ENCODE assay signal across 18 cellular contexts in the genomic region with DNA sequence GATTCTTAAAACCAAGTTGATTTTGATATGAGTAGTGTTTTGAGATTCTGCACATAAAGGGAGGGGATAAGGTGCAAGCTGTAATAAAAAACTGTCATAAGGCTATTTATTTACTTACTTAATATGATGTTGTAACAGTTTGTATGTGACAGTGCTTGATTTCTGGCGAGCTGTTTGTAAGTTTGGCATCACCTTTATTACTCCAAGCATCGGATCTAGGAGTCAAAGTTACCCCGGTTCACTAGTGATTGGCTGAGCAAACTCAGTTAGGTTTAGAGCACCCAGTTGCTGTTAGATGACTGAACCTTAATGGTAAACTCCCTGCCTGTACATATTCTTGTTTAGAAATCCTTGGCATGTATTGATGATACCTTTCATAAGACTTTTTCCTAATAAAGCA. TPM values are rescaled to one million over a fixed set of nuclear protein-coding genes. Genes with fewer than 3 reads are reported as not detected.
DNase-seq lines count a peak whose midpoint lies in the region; ATAC-seq and TF ChIP-seq lines count a peak whose summit lies in the region.
"Had no signal": no experiment of that assay in that cellular context is flagged by ENCODE, and none has a peak within 500 bp of the region (broad histone marks: within the 10 kb centered on the region; RNA-seq: fewer than 3 reads in every experiment).

No MANE protein-coding gene starts in this region.

- peaks cover 17% of the 10 kb centered on the region for H3K36me3 Mint-ChIP-seq in activated naive CD4-positive, alpha-beta T cell treated with anti-CD3 and anti-CD28 coated beads, Interleukin-2, amount 50 U/mL, for 24 hours

- H3K9me3 ChIP-seq in right lobe of liver: no peaks in the 10 kb centered on the region
- H3K9me3 ChIP-seq: BLaER1, HAP-1 had no signal

- no peak overlapping the region for H3K4me3 Mint-ChIP-seq in activated naive CD4-positive, alpha-beta T cell treated with anti-CD3 and anti-CD28 coated beads, Interleukin-2, amount 50 U/mL, for 24 hours
- H3K4me3 Mint-ChIP-seq: B cell; CD4-positive, CD25-positive, alpha-beta regulatory T cell; CD8-positive, alpha-beta T cell; HFFc6 had no signal

- H3K9me3 Mint-ChIP-seq in activated naive CD4-positive, alpha-beta T cell treated with anti-CD3 and anti-CD28 coated beads, Interleukin-2, amount 50 U/mL, for 24 hours: no peaks in the 10 kb centered on the region
- H3K9me3 Mint-ChIP-seq: CD4-positive, CD25-positive, alpha-beta regulatory T cell; CD8-positive, alpha-beta T cell; HFFc6 had no signal

- peak overlapping the region in 2 of 3 donors; percentile 51 to 54 for H3K4me3 ChIP-seq in right lobe of liver
- H3K4me3 ChIP-seq: BLaER1, HAP-1 had no signal

- no peak for TF ChIP-seq POLR2A in right lobe of liver (IDR thresholded peaks at IDR 0.05)

- intact Hi-C loops in right lobe of liver (cut with DNase I): no loop called here

- ATAC-seq in left lobe of liver (peak; percentile 65), right lobe of liver (peak; percentile 52 to 72 (median 62))
- ATAC-seq: CD8-positive, alpha-beta T cell had no signal

- WGBS in right lobe of liver (ENCODE audit: insufficient coverage, low coverage, low lambda C conversion rate, missing lambda C conversion rate): 33% methylated on average over 3 of the region's 3 CpGs

- H3K27me3 ChIP-seq in right lobe of liver: no peaks in the 10 kb centered on the region
- H3K27me3 ChIP-seq: BLaER1 had no signal

- peak overlapping the region; percentile 53 for H3K27ac Mint-ChIP-seq in activated naive CD4-positive, alpha-beta T cell treated with anti-CD3 and anti-CD28 coated beads, Interleukin-2, amount 50 U/mL, for 24 hours
- H3K27ac Mint-ChIP-seq: B cell; CD4-positive, CD25-positive, alpha-beta regulatory T cell; CD8-positive, alpha-beta T cell; HFFc6 had no signal

- H3K27ac ChIP-seq in right lobe of liver: peak overlapping the region; percentile 13 to 72 (median 51)
- H3K27ac ChIP-seq: BLaER1, C4-2B had no signal

- peaks cover 0 to 17% (median 10%) of the 10 kb centered on the region in 4 donors for H3K36me3 ChIP-seq in right lobe of liver

- H3K4me1 ChIP-seq in right lobe of liver: peaks cover 0 to 40% (median 14%) of the 10 kb centered on the region in 4 donors
- H3K4me1 ChIP-seq: HAP-1 had no signal

- no peak for DNase-seq in activated naive CD4-positive, alpha-beta T cell (lab: John Stamatoyannopoulos, UW)
- no peak for DNase-seq in left lobe of liver (ENCODE audit: low spot score)
- DNase-seq in right lobe of liver: no peak
- DNase-seq in AG08395 (ENCODE audit: low spot score): no peak
- no peak for DNase-seq in NCI-H446 (lab: John Stamatoyannopoulos, UW)
- DNase-seq: 8988T; CD4-positive, CD25-positive, alpha-beta regulatory T cell; CD8-positive, alpha-beta T cell; DMS53; DMS79 treated with DMSO at 0.1 percent for 48 hours; GF-D8; GOT3; HFFc6 had no signal

- no peaks in the 10 kb centered on the region for H3K27me3 Mint-ChIP-seq in activated naive CD4-positive, alpha-beta T cell treated with anti-CD3 and anti-CD28 coated beads, Interleukin-2, amount 50 U/mL, for 24 hours
- H3K27me3 Mint-ChIP-seq: B cell; CD4-positive, CD25-positive, alpha-beta regulatory T cell had no signal

- no peak for TF ChIP-seq CTCF in right lobe of liver (IDR thresholded peaks at IDR 0.05)

- peaks cover 58% of the 10 kb centered on the region for H3K4me1 Mint-ChIP-seq in activated naive CD4-positive, alpha-beta T cell treated with anti-CD3 and anti-CD28 coated beads, Interleukin-2, amount 50 U/mL, for 24 hours

RNA-seq across cellular contexts. Expression of a gene that starts 16.1 kb away (rescaled TPM):
- 23.9 TPM for total RNA-seq in left lobe of liver
- total RNA-seq in right lobe of liver: 10 to 100 TPM; 18.9 to 26.6 (median 23.5) TPM
